Comparison of ENCODE assay signal across 29 cellular contexts in the genomic region with DNA sequence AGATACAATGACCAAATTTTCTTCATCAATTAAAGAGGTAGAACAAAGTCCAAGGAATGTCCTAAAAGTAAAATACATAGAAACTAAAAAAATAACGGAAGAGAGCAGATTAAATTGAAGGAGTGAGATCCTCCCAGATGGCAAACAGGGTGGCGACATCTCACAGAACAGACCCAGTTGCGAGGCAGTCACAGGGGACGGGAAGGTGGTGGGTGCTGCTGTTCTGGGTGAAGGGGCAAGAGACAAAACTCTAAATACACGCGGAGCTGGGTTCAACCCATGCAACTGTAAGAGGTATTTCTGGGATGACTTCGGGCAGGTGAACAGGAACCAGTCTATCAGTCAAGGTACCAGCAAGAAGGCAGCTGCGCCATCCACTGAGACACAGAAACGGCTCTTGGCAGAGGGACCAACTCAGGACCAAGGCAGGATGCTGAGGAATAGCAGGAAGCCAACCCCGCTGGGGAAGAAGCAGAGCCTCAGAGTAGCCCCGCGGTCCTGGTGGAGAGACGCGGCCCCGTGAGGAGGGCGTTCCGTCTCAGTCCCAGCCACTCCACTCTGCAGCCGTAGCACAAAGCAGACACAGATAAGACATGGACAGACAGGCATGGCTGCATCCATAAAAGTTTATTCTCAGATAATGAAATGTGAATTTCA. TPM values are rescaled to one million over a fixed set of nuclear protein-coding genes. Genes with fewer than 3 reads are reported as not detected.
A peak's percentile ranks its signal among the peaks of the same experiment; 100 is the strongest.
DNase-seq lines count a peak whose midpoint lies in the region; ATAC-seq and TF ChIP-seq lines count a peak whose summit lies in the region.
"Had no signal": no experiment of that assay in that cellular context is flagged by ENCODE, and none has a peak within 500 bp of the region (broad histone marks: within the 10 kb centered on the region; RNA-seq: fewer than 3 reads in every experiment).

No MANE protein-coding gene starts in this region.

- peaks cover 45% of the 10 kb centered on the region for H3K36me3 ChIP-seq in H7 (replicated peaks; ENCODE audit: control insufficient read depth, insufficient read depth, low read length)
- H3K36me3 ChIP-seq: breast epithelium, neural progenitor cell had no signal

- no peaks in the 10 kb centered on the region for H3K27me3 Mint-ChIP-seq in activated naive CD4-positive, alpha-beta T cell treated with anti-CD3 and anti-CD28 coated beads, Interleukin-2, amount 10 ng/mL, durations not matched to agents 7 days and 5 days
- no peaks in the 10 kb centered on the region for H3K27me3 Mint-ChIP-seq in chondrocyte (ENCODE audit: low read depth)
- H3K27me3 Mint-ChIP-seq: activated B cell treated with CpG ODN at 0.5 μM for 24 hours; effector memory CD8-positive, alpha-beta T cell had no signal

- no peak overlapping the region for H3K27ac Mint-ChIP-seq in activated naive CD4-positive, alpha-beta T cell treated with anti-CD3 and anti-CD28 coated beads, Interleukin-2, amount 10 ng/mL, durations not matched to agents 7 days and 5 days
- H3K27ac Mint-ChIP-seq in chondrocyte (ENCODE audit: unreplicated experiment) = no peak overlapping the region
- H3K27ac Mint-ChIP-seq: activated B cell treated with CpG ODN at 0.5 μM for 24 hours; effector memory CD8-positive, alpha-beta T cell; immature natural killer cell; neural progenitor cell had no signal

- TF ChIP-seq CTCF in chondrocyte (IDR thresholded peaks at IDR 0.05) = no peak

- H3K4me3 Mint-ChIP-seq in activated naive CD4-positive, alpha-beta T cell treated with anti-CD3 and anti-CD28 coated beads, Interleukin-2, amount 10 ng/mL, durations not matched to agents 7 days and 5 days = no peak overlapping the region
- H3K4me3 Mint-ChIP-seq in chondrocyte (ENCODE audit: unreplicated experiment) = no peak overlapping the region
- H3K4me3 Mint-ChIP-seq: activated B cell treated with CpG ODN at 0.5 μM for 24 hours; effector memory CD8-positive, alpha-beta T cell; immature natural killer cell; neural progenitor cell had no signal

- intact Hi-C loops in posterior vena cava (cut with DNase I) = no loop called here

- peaks cover 48% of the 10 kb centered on the region for H3K36me3 Mint-ChIP-seq in activated naive CD4-positive, alpha-beta T cell treated with anti-CD3 and anti-CD28 coated beads, Interleukin-2, amount 10 ng/mL, durations not matched to agents 7 days and 5 days
- peaks cover 26% of the 10 kb centered on the region for H3K36me3 Mint-ChIP-seq in chondrocyte (ENCODE audit: low read depth)

- ATAC-seq in GM21367 (IDR thresholded peaks at IDR 0.05; ENCODE audit: unreplicated experiment) = no peak
- no peak for ATAC-seq in HG03460 (IDR thresholded peaks at IDR 0.05; ENCODE audit: unreplicated experiment)
- ATAC-seq: effector memory CD8-positive, alpha-beta T cell had no signal

- no peaks in the 10 kb centered on the region for H3K4me1 Mint-ChIP-seq in activated naive CD4-positive, alpha-beta T cell treated with anti-CD3 and anti-CD28 coated beads, Interleukin-2, amount 10 ng/mL, durations not matched to agents 7 days and 5 days
- peaks cover 9% of the 10 kb centered on the region for H3K4me1 Mint-ChIP-seq in chondrocyte (ENCODE audit: low read depth)
- H3K4me1 Mint-ChIP-seq: activated B cell treated with CpG ODN at 0.5 μM for 24 hours had no signal

- H3K4me3 ChIP-seq in H7 (ENCODE audit: insufficient read depth, low read depth, low read length) = no peak overlapping the region
- H3K4me3 ChIP-seq: breast epithelium, coronary artery, esophagus muscularis mucosa, hepatocyte, neural progenitor cell, prostate gland, skin epidermis, thoracic aorta had no signal

- DNase-seq in activated naive CD4-positive, alpha-beta T cell treated with anti-CD3 and anti-CD28 coated beads, Interleukin-2, amount 10 ng/mL, durations not matched to agents 7 days and 5 days = peak; percentile 7
- no peak for DNase-seq in activated naive CD4-positive, alpha-beta T cell treated with Interleukin-2 at 50 U/mL for 16 hours
- DNase-seq in H7 = peak; percentile 53
- peak; percentile 64 for DNase-seq in chondrocyte (ENCODE audit: low spot score)
- peak; percentile 74 for DNase-seq in posterior vena cava (ENCODE audit: low spot score)
- DNase-seq in NCI-H524 (lab: John Stamatoyannopoulos, UW) = no peak
- DNase-seq: activated B cell treated with CpG ODN at 0.5 μM for 24 hours; activated CD4-positive, alpha-beta T cell treated with anti-CD3 and anti-CD28 coated beads, Interleukin-2, amount 50 U/mL, for 4 hours; activated naive CD4-positive, alpha-beta T cell; amygdala; effector memory CD8-positive, alpha-beta T cell; foreskin melanocyte; immature natural killer cell; Kasumi-1; MV-4-11; NCI-H1694; NCI-H2171 treated with DMSO at 0.1 percent for 48 hours; NCI-H526 treated with DMSO at 0.1 percent for 48 hours; stimulated activated naive CD4-positive, alpha-beta T cell had no signal

- no peaks in the 10 kb centered on the region for H3K27me3 ChIP-seq in H7 (ENCODE audit: control insufficient read depth, insufficient read depth, low read length)
- H3K27me3 ChIP-seq: breast epithelium, esophagus muscularis mucosa, hepatocyte, neural progenitor cell had no signal

- no peaks in the 10 kb centered on the region for H3K9me3 Mint-ChIP-seq in activated naive CD4-positive, alpha-beta T cell treated with anti-CD3 and anti-CD28 coated beads, Interleukin-2, amount 10 ng/mL, durations not matched to agents 7 days and 5 days
- H3K9me3 Mint-ChIP-seq in chondrocyte (ENCODE audit: low read depth) = no peaks in the 10 kb centered on the region
- H3K9me3 Mint-ChIP-seq: activated B cell treated with CpG ODN at 0.5 μM for 24 hours, immature natural killer cell, neural progenitor cell had no signal

- CTCF ChIA-PET in activated naive CD4-positive, alpha-beta T cell treated with anti-CD3 and anti-CD28 coated beads, Interleukin-2, amount 10 ng/mL, durations not matched to agents 7 days and 5 days (lab: Charles Lee) = no interaction called here

RNA-seq across cellular contexts. Expression of a gene that starts 32.2 kb away (rescaled TPM):
- 12.9 and 15.3 TPM in 2 replicates for total RNA-seq in H7 (2014; rRNA removed; shearing (Covaris generic))
- total RNA-seq in chondrocyte (9.6 to 12.2 TPM (median 11.5 TPM) in 3 replicates), posterior vena cava (10 to 100 TPM; 12.1 to 13.4 TPM)

RNA-seq across cellular contexts. Expression of a gene that starts 45.9 kb away (rescaled TPM):
- total RNA-seq in H7 (2014; rRNA removed; shearing (Covaris generic)) = 40.5 and 41.9 TPM in 2 replicates
- 41.7 to 50.6 TPM (median 42.9 TPM) in 3 replicates for total RNA-seq in chondrocyte
- total RNA-seq in posterior vena cava = 10 to 100 TPM; 26.1 to 39.0 TPM

Comparison
In these comparisons a context has a peak if more than half of its experiments do, and no peak if none do; other contexts are left out.
1. DNase-seq: peak in activated naive CD4-positive, alpha-beta T cell treated with anti-CD3 and anti-CD28 coated beads, Interleukin-2, amount 10 ng/mL, durations not matched to agents 7 days and 5 days (single experiment), H7 (single experiment), chondrocyte (single experiment) and posterior vena cava (single experiment); none in activated naive CD4-positive, alpha-beta T cell treated with Interleukin-2 at 50 U/mL for 16 hours (single experiment) and NCI-H524 (0 of 2).